In genomic region chr1:226643167-226643566, GRCh38 we compare ENCODE assay signal across 7 cellular contexts.
DNase-seq lines count a peak whose midpoint lies in the region; ATAC-seq, FAIRE-seq and TF ChIP-seq lines count a peak whose summit lies in the region.

No MANE protein-coding gene starts in this region.

- H3K36me3 Mint-ChIP-seq in astrocyte (ENCODE audit: low read depth, unreplicated experiment) = peaks cover 6% of the 10 kb centered on the region
- H3K36me3 Mint-ChIP-seq in naive thymus-derived CD4-positive, alpha-beta T cell = peaks cover 3 to 36% (median 12%) of the 10 kb centered on the region in 5 donors

- H3K27ac Mint-ChIP-seq in astrocyte (ENCODE audit: unreplicated experiment) = no peak overlapping the region
- H3K27ac Mint-ChIP-seq in naive thymus-derived CD4-positive, alpha-beta T cell = peak overlapping the region; percentile 87 to 97 (median 94)

- peaks cover 26% of the 10 kb centered on the region for H3K4me1 Mint-ChIP-seq in astrocyte (ENCODE audit: low read depth, unreplicated experiment)
- H3K4me1 Mint-ChIP-seq in naive thymus-derived CD4-positive, alpha-beta T cell = peaks cover 11 to 86% (median 52%) of the 10 kb centered on the region in 7 donors

- no peak for TF ChIP-seq EP300 in transverse colon (IDR thresholded peaks at IDR 0.05; ENCODE audit: low read depth)

- H3K4me1 ChIP-seq in astrocyte (ENCODE audit: insufficient read depth, low read length) = peaks cover 33% of the 10 kb centered on the region
- peaks cover 38 to 53% of the 10 kb centered on the region in 2 donors for H3K4me1 ChIP-seq in naive thymus-derived CD4-positive, alpha-beta T cell (ENCODE audit: control insufficient read depth in 2 of 2, insufficient read depth in 2 of 2, low read length in 2 of 2)
- peaks cover 24 to 41% (median 35%) of the 10 kb centered on the region in 4 donors for H3K4me1 ChIP-seq in transverse colon

- no peaks in the 10 kb centered on the region for H3K79me2 ChIP-seq in astrocyte (ENCODE audit: insufficient read depth, low read length)

- H4K20me1 ChIP-seq in astrocyte (ENCODE audit: insufficient read depth, low read length) = peaks cover 3% of the 10 kb centered on the region

- ATAC-seq in HG03135 (IDR thresholded peaks at IDR 0.05; ENCODE audit: unreplicated experiment) = peak; percentile 55
- ATAC-seq in naive thymus-derived CD4-positive, alpha-beta T cell = peak; percentile 70

- H3K9me3 ChIP-seq in astrocyte (ENCODE audit: insufficient read depth, low read depth, low read length) = no peaks in the 10 kb centered on the region
- no peaks in the 10 kb centered on the region for H3K9me3 ChIP-seq in naive thymus-derived CD4-positive, alpha-beta T cell (ENCODE audit: control insufficient read depth in 2 of 3, low read length in 3 of 3)
- H3K9me3 ChIP-seq in transverse colon = no peaks in the 10 kb centered on the region

- 67% methylated on average over 9 of the region's 9 CpGs; no CpG with 5 or more reads in 1 of the 2 donors for WGBS in transverse colon (ENCODE audit: low coverage in 1 of 2), 2 donors

- DNase-seq in GM19240 (ENCODE audit: insufficient read length, low spot score) (peak; percentile 65), SKM-1 treated with dmso at 0.1 percent for 144 hours (lab: John Stamatoyannopoulos, UW; ENCODE audit: unreplicated experiment) (peak; percentile 97), astrocyte (ENCODE audit: low read depth) (peak; percentile 82), transverse colon (no peak), NCI-H748 treated with DMSO at 0.1 percent for 48 hours (lab: John Stamatoyannopoulos, UW) (no peak)
- DNase-seq in naive thymus-derived CD4-positive, alpha-beta T cell = peak in 2 of 9 donors; percentile 62 to 73

- no peak for TF ChIP-seq CTCF in astrocyte (IDR thresholded peaks at IDR 0.05; ENCODE audit: insufficient read depth, low read depth, low read length)
- TF ChIP-seq CTCF in transverse colon (IDR thresholded peaks at IDR 0.05) = no peak

- H3K4me2 ChIP-seq in astrocyte (ENCODE audit: low read length) = peak overlapping the region; percentile 77

- CTCF ChIA-PET in naive thymus-derived CD4-positive, alpha-beta T cell (lab: Charles Lee) = interaction anchor here (1.0 to 2.2 kb wide), 5 partner anchors 9 to 187 kb away, joined by 4 to 13 read pairs (median 5); no protein-coding TSS in a partner anchor

- no peak for FAIRE-seq in astrocyte (lab: Jason Lieb, UNC)

- H3K4me3 Mint-ChIP-seq in astrocyte (ENCODE audit: unreplicated experiment) = peak overlapping the region; percentile 37
- H3K4me3 Mint-ChIP-seq in naive thymus-derived CD4-positive, alpha-beta T cell = peak overlapping the region; percentile 3 to 87 (median 72)

- H3K27me3 ChIP-seq in astrocyte (ENCODE audit: insufficient read depth, low read length) = no peaks in the 10 kb centered on the region
- H3K27me3 ChIP-seq in naive thymus-derived CD4-positive, alpha-beta T cell (ENCODE audit: control insufficient read depth in 2 of 2, insufficient read depth in 2 of 2, low read length in 2 of 2) = no peaks in the 10 kb centered on the region
- H3K27me3 ChIP-seq in transverse colon = no peaks in the 10 kb centered on the region

- intact Hi-C loops in naive thymus-derived CD4-positive, alpha-beta T cell (cut with micrococcal nuclease) = loop anchor here (1.0 kb wide), 2 partner anchors 8 to 32 kb away; no protein-coding TSS in a partner anchor
- intact Hi-C loops in transverse colon (cut with DNase I; ENCODE audit: low total_unique reads) = no loop called here

- in situ Hi-C loops in transverse colon (cut with MboI; ENCODE audit: low pct_ligation_motif_present in 1 of 4, low pct_unique_long_range_greater_than_20kb in 1 of 4, low sequenced_read_pairs in 3 of 4) = loop anchor here in 1 of 4 donors (5.0 to 25.0 kb wide), 2 partner anchors 189 to 794 kb away; no protein-coding TSS in a partner anchor

- TF ChIP-seq POLR2A in transverse colon (IDR thresholded peaks at IDR 0.05) = no peak

- H3K27ac ChIP-seq in astrocyte (ENCODE audit: low read depth, low read length) (no peak overlapping the region), transverse colon (peak overlapping the region; percentile 11 to 67 (median 37))
- H3K27ac ChIP-seq in naive thymus-derived CD4-positive, alpha-beta T cell (ENCODE audit: low read depth, low read length) = peak overlapping the region; percentile 69

- no peaks in the 10 kb centered on the region for H3K36me3 ChIP-seq in astrocyte (ENCODE audit: insufficient read depth, low read length)
- H3K36me3 ChIP-seq in naive thymus-derived CD4-positive, alpha-beta T cell (ENCODE audit: control insufficient read depth in 2 of 3, insufficient read depth in 3 of 3, low read length in 3 of 3) = peaks cover 20 to 95% (median 36%) of the 10 kb centered on the region in 3 experiments
- peaks cover 0 to 13% (median 0%) of the 10 kb centered on the region in 4 donors for H3K36me3 ChIP-seq in transverse colon

- H3K4me3 ChIP-seq in astrocyte (ENCODE audit: insufficient read depth, low read depth, low read length) (no peak overlapping the region), transverse colon (no peak overlapping the region)
- peak overlapping the region; percentile 24 for H3K4me3 ChIP-seq in naive thymus-derived CD4-positive, alpha-beta T cell (ENCODE audit: low read length)

- H3K9me3 Mint-ChIP-seq in astrocyte (ENCODE audit: unreplicated experiment) = no peaks in the 10 kb centered on the region
- H3K9me3 Mint-ChIP-seq in naive thymus-derived CD4-positive, alpha-beta T cell = peaks cover 0 to 2% (median 0%) of the 10 kb centered on the region in 11 donors

- no peak overlapping the region for H2AFZ ChIP-seq in astrocyte (ENCODE audit: low read depth, low read length)

- peak overlapping the region; percentile 51 for H3K9ac ChIP-seq in astrocyte (ENCODE audit: low read length)

- POLR2A ChIA-PET in naive thymus-derived CD4-positive, alpha-beta T cell (lab: Charles Lee) = interaction anchor here (0.7 to 2.1 kb wide), 9 partner anchors 8 to 103 kb away, joined by 3 to 9 read pairs (median 3); no protein-coding TSS in a partner anchor

- peaks cover 6% of the 10 kb centered on the region for H3K27me3 Mint-ChIP-seq in astrocyte (ENCODE audit: low read depth, unreplicated experiment)
- H3K27me3 Mint-ChIP-seq in naive thymus-derived CD4-positive, alpha-beta T cell = no peaks in the 10 kb centered on the region

Comparison
In these comparisons a context has a peak if more than half of its experiments do, and no peak if none do; other contexts are left out.
1. DNase-seq: peak in GM19240 (single experiment), SKM-1 treated with dmso at 0.1 percent for 144 hours (single experiment) and astrocyte (single experiment); none in transverse colon (single experiment) and NCI-H748 treated with DMSO at 0.1 percent for 48 hours (single experiment).